19 cellular contexts compared by ENCODE assay signal in the genomic region with DNA sequence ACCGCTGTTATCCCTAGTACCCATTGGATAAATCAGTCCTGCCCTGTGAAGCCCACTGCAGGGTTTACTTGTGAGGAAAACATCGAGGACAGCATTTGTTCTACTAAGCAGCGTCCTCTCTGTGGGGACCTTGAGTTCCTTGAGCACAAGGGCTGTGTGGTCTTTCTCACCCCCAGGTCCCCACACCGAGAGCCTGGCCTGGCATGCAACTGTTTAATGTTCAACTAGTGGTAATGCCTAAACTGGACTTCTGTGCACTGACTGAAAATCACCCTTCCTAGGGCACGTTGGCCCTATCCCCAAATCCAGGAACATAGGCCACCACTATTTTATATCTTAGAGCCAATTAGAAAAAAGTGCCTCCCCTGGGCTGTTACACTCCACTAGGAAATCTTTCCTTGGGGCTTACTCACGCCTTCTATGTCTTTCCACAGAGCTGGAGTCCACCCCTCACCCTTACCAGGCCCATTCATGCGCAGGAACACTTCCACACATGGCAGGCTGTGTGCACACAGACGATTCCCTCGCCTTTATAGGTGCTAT. TPM values are rescaled to one million over a fixed set of nuclear protein-coding genes. Genes with fewer than 3 reads are reported as not detected.
DNase-seq lines count a peak whose midpoint lies in the region; ATAC-seq, FAIRE-seq and TF ChIP-seq lines count a peak whose summit lies in the region.
"Had no signal": no experiment of that assay in that cellular context is flagged by ENCODE, and none has a peak within 500 bp of the region (broad histone marks: within the 10 kb centered on the region; RNA-seq: fewer than 3 reads in every experiment).

No MANE protein-coding gene starts in this region.

- TF ChIP-seq EP300 in HepG2 (IDR thresholded peaks at IDR 0.05; ENCODE audit: low read depth in 2 of 2, low read length in 2 of 2) (no peak), HepG2 (CRISPR knock-in tag; IDR thresholded peaks at IDR 0.05; ENCODE audit: borderline replicate concordance) (no peak)

- H3K4me1 ChIP-seq in HepG2 (ENCODE audit: insufficient read depth, low read length) (peaks cover 27% of the 10 kb centered on the region), right lobe of liver (no peaks in the 10 kb centered on the region), mesenchymal stem cell (ENCODE audit: control insufficient read depth, insufficient read depth, low read depth, low read length) (peaks cover 12% of the 10 kb centered on the region)
- H3K4me1 ChIP-seq: BLaER1, Caco-2 had no signal

- no peaks in the 10 kb centered on the region for H3K36me3 Mint-ChIP-seq in stimulated activated effector memory CD8-positive, alpha-beta T cell treated with anti-CD3 and anti-CD28 coated beads, Interleukin-12 subunit alpha, Interleukin-12 subunit beta, amount 100 ng/mL, for 72 hours

- H3K14ac ChIP-seq in mesenchymal stem cell (ENCODE audit: low read length in 2 of 2), result no peak overlapping the region

- no peak overlapping the region for H2AFZ ChIP-seq in HepG2 (ENCODE audit: low read length)
- no peak overlapping the region for H2AFZ ChIP-seq in mesenchymal stem cell (ENCODE audit: low read depth, low read length)

- 33% methylated on average over 9 of the region's 9 CpGs for WGBS in HepG2 (ENCODE audit: low lambda C conversion rate)
- WGBS in right lobe of liver (ENCODE audit: insufficient coverage, low coverage, low lambda C conversion rate, missing lambda C conversion rate), result 65% methylated on average over 9 of the region's 9 CpGs
- WGBS in mesenchymal stem cell, result 83% methylated on average over 9 of the region's 9 CpGs

- no peak overlapping the region for H2AK5ac ChIP-seq in mesenchymal stem cell (ENCODE audit: low read length, severe bottlenecking)

- H3K9ac ChIP-seq in HepG2 (ENCODE audit: insufficient read depth, low read depth, low read length), result no peak overlapping the region
- H3K9ac ChIP-seq in mesenchymal stem cell (ENCODE audit: low read length), result no peak overlapping the region
- H3K9ac ChIP-seq: BLaER1 had no signal

- H3K4me2 ChIP-seq in HepG2 (ENCODE audit: low read depth, low read length) (peak overlapping the region; percentile 43; the same call in 1 of the 2 replicates), mesenchymal stem cell (ENCODE audit: low read length, poor library complexity, severe bottlenecking) (peak overlapping the region; percentile 21)
- H3K4me2 ChIP-seq: BLaER1, GM23338 had no signal

- H3K18ac ChIP-seq in mesenchymal stem cell (ENCODE audit: low read depth in 1 of 2, low read length in 2 of 2), result no peak overlapping the region

- TF ChIP-seq CTCF in HepG2 (CRISPR knock-in tag; IDR thresholded peaks at IDR 0.05) (no peak), right lobe of liver (IDR thresholded peaks at IDR 0.05) (no peak), epithelial cell of proximal tubule (conservative IDR thresholded peaks at IDR 0.05; ENCODE audit: low read depth, low read length) (no peak)

- no peak overlapping the region for H3K4me3 Mint-ChIP-seq in stimulated activated effector memory CD8-positive, alpha-beta T cell treated with anti-CD3 and anti-CD28 coated beads, Interleukin-12 subunit alpha, Interleukin-12 subunit beta, amount 100 ng/mL, for 72 hours
- H3K4me3 Mint-ChIP-seq: GM23338, H9 had no signal

- no TSS peak for BruUV-seq in HepG2 (replicated peaks; lab: Mats Ljungman, UMichigan)

- no peaks in the 10 kb centered on the region for H4K20me1 ChIP-seq in HepG2 (ENCODE audit: insufficient read depth, low read length)
- H4K20me1 ChIP-seq: BLaER1 had no signal

- TF ChIP-seq POLR2A in HepG2 (IDR thresholded peaks at IDR 0.05; ENCODE audit: insufficient read depth in 1 of 2, low read depth in 2 of 2, low read length in 2 of 2) (no peak), right lobe of liver (IDR thresholded peaks at IDR 0.05) (no peak)

- H2BK120ac ChIP-seq in mesenchymal stem cell (ENCODE audit: low read depth, low read length), result no peak overlapping the region

- H3K79me2 ChIP-seq in HepG2 (ENCODE audit: insufficient read depth, low read length), result no peaks in the 10 kb centered on the region

- peak overlapping the region; percentile 24 for H3K27ac Mint-ChIP-seq in stimulated activated effector memory CD8-positive, alpha-beta T cell treated with anti-CD3 and anti-CD28 coated beads, Interleukin-12 subunit alpha, Interleukin-12 subunit beta, amount 100 ng/mL, for 72 hours
- H3K27ac Mint-ChIP-seq: GM23338 had no signal

- no peak overlapping the region for H2BK15ac ChIP-seq in mesenchymal stem cell (ENCODE audit: low read depth, poor library complexity, severe bottlenecking)

- H3K27me3 ChIP-seq in HepG2 (ENCODE audit: control insufficient read depth in 1 of 2, insufficient read depth in 2 of 2, low read length in 2 of 2), result peaks cover 3 to 11% of the 10 kb centered on the region in 2 experiments; a peak in 2 of 5 replicates
- H3K27me3 ChIP-seq in right lobe of liver, result no peaks in the 10 kb centered on the region
- no peaks in the 10 kb centered on the region for H3K27me3 ChIP-seq in mesenchymal stem cell (ENCODE audit: control insufficient read depth in 1 of 2, insufficient read depth in 1 of 2, low read length in 2 of 2)
- H3K27me3 ChIP-seq: BLaER1 had no signal

- H2BK12ac ChIP-seq in mesenchymal stem cell (ENCODE audit: low read length in 2 of 2), result no peak overlapping the region

- H2BK5ac ChIP-seq in mesenchymal stem cell (ENCODE audit: low read depth, low read length, poor library complexity, severe bottlenecking), result no peak overlapping the region

- CTCF ChIA-PET in HepG2 (lab: Yijun Ruan, JAX; ENCODE audit: low intra/inter-chr PET ratio, low total read pairs), result no interaction called here

- in situ Hi-C loops in HepG2 (cut with HindIII; ENCODE audit: extremely low pct_ligation_motif_present, low pct_unique_long_range_greater_than_20kb), result no loop called here

- H3K9me3 ChIP-seq in HepG2 (ENCODE audit: low read length), result no peaks in the 10 kb centered on the region
- no peaks in the 10 kb centered on the region for H3K9me3 ChIP-seq in right lobe of liver
- H3K9me3 ChIP-seq in mesenchymal stem cell (ENCODE audit: control insufficient read depth, low read length), result no peaks in the 10 kb centered on the region
- H3K9me3 ChIP-seq: BLaER1, Caco-2 had no signal

- H4K8ac ChIP-seq in mesenchymal stem cell (ENCODE audit: low read length), result no peak overlapping the region

- TF ChIP-seq RAD21 in HepG2 (CRISPR knock-in tag; IDR thresholded peaks at IDR 0.05), result no peak

- no peak for DNase-seq in HepG2 (ENCODE audit: low spot score)
- no peak for DNase-seq in right lobe of liver
- peak; percentile 43 for DNase-seq in epithelial cell of proximal tubule (ENCODE audit: low read depth)
- DNase-seq in mesenchymal stem cell, result no peak
- no peak for DNase-seq in stimulated activated effector memory CD8-positive, alpha-beta T cell treated with anti-CD3 and anti-CD28 coated beads, Interleukin-12 subunit alpha, Interleukin-12 subunit beta, amount 100 ng/mL, for 72 hours (ENCODE audit: low spot score in 2 of 2)
- no peak for DNase-seq in NCI-H526 (lab: John Stamatoyannopoulos, UW)
- DNase-seq in dedifferentiated amniotic fluid mesenchymal stem cell (ENCODE audit: extremely low spot score), result no peak
- no peak for DNase-seq in anterior cingulate cortex (lab: John Stamatoyannopoulos, UW)
- DNase-seq: AML-193; Caco-2; CD8-positive, alpha-beta memory T cell; DND-41; GDM1; H9 had no signal

- H3K4me3 ChIP-seq in HepG2 (replicated peaks in 1 of 3; ENCODE audit: insufficient read depth in 1 of 3, low read depth in 2 of 3, low read length in 3 of 3), result no peak overlapping the region
- no peak overlapping the region for H3K4me3 ChIP-seq in right lobe of liver
- no peak overlapping the region for H3K4me3 ChIP-seq in epithelial cell of proximal tubule (ENCODE audit: low read depth, low read length)
- no peak overlapping the region for H3K4me3 ChIP-seq in mesenchymal stem cell (ENCODE audit: insufficient read depth in 1 of 2, low read depth in 1 of 2, low read length in 2 of 2)
- H3K4me3 ChIP-seq: BLaER1, GM23338 had no signal

- ATAC-seq in HepG2 (peak; percentile 86), right lobe of liver (no peak)
- ATAC-seq in stimulated activated effector memory CD8-positive, alpha-beta T cell treated with anti-CD3 and anti-CD28 coated beads, Interleukin-12 subunit alpha, Interleukin-12 subunit beta, amount 100 ng/mL, for 72 hours, result no peak
- ATAC-seq: GM23338 had no signal

- POLR2A ChIA-PET in HepG2 (lab: Yijun Ruan, JAX), result no interaction called here

- H3K9me3 Mint-ChIP-seq in stimulated activated effector memory CD8-positive, alpha-beta T cell treated with anti-CD3 and anti-CD28 coated beads, Interleukin-12 subunit alpha, Interleukin-12 subunit beta, amount 100 ng/mL, for 72 hours, result no peaks in the 10 kb centered on the region
- H3K9me3 Mint-ChIP-seq: GM23338, H9 had no signal

- H3K4me1 Mint-ChIP-seq in stimulated activated effector memory CD8-positive, alpha-beta T cell treated with anti-CD3 and anti-CD28 coated beads, Interleukin-12 subunit alpha, Interleukin-12 subunit beta, amount 100 ng/mL, for 72 hours, result peaks cover 25% of the 10 kb centered on the region

- no peak overlapping the region for H3K4ac ChIP-seq in mesenchymal stem cell (ENCODE audit: low read depth in 1 of 2, low read length in 2 of 2)

- H3K27ac ChIP-seq in HepG2 (ENCODE audit: extremely low read length, insufficient read depth, low read length) (no peak overlapping the region), right lobe of liver (no peak overlapping the region), mesenchymal stem cell (ENCODE audit: low read length, poor library complexity, severe bottlenecking) (no peak overlapping the region)
- H3K27ac ChIP-seq: 22Rv1, BLaER1, HL-60 had no signal

- H3K23ac ChIP-seq in mesenchymal stem cell (ENCODE audit: low read length in 2 of 2), result no peak overlapping the region

- intact Hi-C loops in HepG2 (cut with micrococcal nuclease; ENCODE audit: unreplicated experiment) (no loop called here), right lobe of liver (cut with DNase I) (no loop called here)

- H4K91ac ChIP-seq in mesenchymal stem cell (ENCODE audit: low read length), result no peak overlapping the region

- H3K79me1 ChIP-seq in mesenchymal stem cell (replicated peaks; ENCODE audit: low read length, poor library complexity, severe bottlenecking), result no peaks in the 10 kb centered on the region

- FAIRE-seq in HepG2 (lab: Jason Lieb, UNC), result peak; percentile 64

- no peaks in the 10 kb centered on the region for H3K36me3 ChIP-seq in HepG2 (replicated peaks in 1 of 2; ENCODE audit: control insufficient read depth in 1 of 2, insufficient read depth in 2 of 2, low read length in 2 of 2)
- H3K36me3 ChIP-seq in right lobe of liver, result no peaks in the 10 kb centered on the region
- no peaks in the 10 kb centered on the region for H3K36me3 ChIP-seq in mesenchymal stem cell (ENCODE audit: control insufficient read depth in 1 of 2, insufficient read depth in 2 of 2, low read depth in 1 of 2, low read length in 2 of 2)
- H3K36me3 ChIP-seq: BLaER1 had no signal

RNA-seq across cellular contexts. Expression of a gene that starts 1.7 kb away (rescaled TPM):
- not detected in 2 replicates for total RNA-seq in HepG2 (2016; rRNA removed; fragmentation: Illumina TruSeq; extraction: Trizol)
- not detected in 2 replicates for total RNA-seq in HepG2 (2016; cell fraction: cytosol; rRNA removed; fragmentation: Illumina TruSeq; extraction: Trizol; ENCODE audit: low read depth)
- total RNA-seq in HepG2 (2016; cell fraction: insoluble cytoplasmic fraction; rRNA removed; fragmentation: Illumina TruSeq; extraction: Trizol), result not detected in 2 replicates
- total RNA-seq in HepG2 (2016; cell fraction: membrane; rRNA removed; fragmentation: Illumina TruSeq; extraction: Trizol), result not detected in 2 replicates
- not detected in 2 replicates for total RNA-seq in HepG2 (2016; cell fraction: nucleus; rRNA removed; fragmentation: Illumina TruSeq; extraction: Trizol)
- not detected in 2 replicates for polyA plus RNA-seq in HepG2 (2011; rRNA removed)
- polyA plus RNA-seq in HepG2 (2011; cell fraction: cytosol; rRNA removed), result not detected in 2 replicates
- polyA plus RNA-seq in HepG2 (2011; cell fraction: nucleus; rRNA removed), result not detected in 2 replicates
- not detected in 2 replicates for polyA plus RNA-seq in HepG2 (2012)
- polyA plus RNA-seq in HepG2 (2016; cell fraction: cytosol; fragmentation: Illumina TruSeq; extraction: Trizol; ENCODE audit: low read depth), result not detected in 2 replicates
- not detected in 2 replicates for polyA plus RNA-seq in HepG2 (2016; cell fraction: insoluble cytoplasmic fraction; fragmentation: Illumina TruSeq; extraction: Trizol; ENCODE audit: low read depth)
- polyA plus RNA-seq in HepG2 (2016; cell fraction: membrane; fragmentation: Illumina TruSeq; extraction: Trizol; ENCODE audit: low read depth), result not detected in 2 replicates
- not detected in 2 replicates for polyA plus RNA-seq in HepG2 (2016; cell fraction: nucleus; fragmentation: Illumina TruSeq; extraction: Trizol; ENCODE audit: insufficient read depth, low read depth)
- not detected in 2 replicates for polyA minus RNA-seq in HepG2 (2011; rRNA and poly(A)+ RNA removed; ENCODE audit: low replicate concordance)
- not detected in 2 replicates for polyA minus RNA-seq in HepG2 (2011; cell fraction: cytosol; rRNA and poly(A)+ RNA removed)
- polyA minus RNA-seq in HepG2 (2011; cell fraction: nucleus; rRNA and poly(A)+ RNA removed), result not detected in 2 replicates
- not detected for total RNA-seq in right lobe of liver
- total RNA-seq in epithelial cell of proximal tubule, result 0.07 TPM in 1 of 2 replicates, not detected in the other
- not detected for polyA plus RNA-seq in mesenchymal stem cell (2013, experiment 1 of 2)
- polyA plus RNA-seq in mesenchymal stem cell (2013, experiment 2 of 2), result not detected
- total RNA-seq: A673; Caco-2; CD8-positive, alpha-beta memory T cell; GM23338 had no signal

RNA-seq across cellular contexts. Expression of a gene that starts 1.9 kb away (rescaled TPM):
- 0.11 and 0.24 TPM in 2 replicates for total RNA-seq in HepG2 (2016; rRNA removed; fragmentation: Illumina TruSeq; extraction: Trizol)
- total RNA-seq in HepG2 (2016; cell fraction: cytosol; rRNA removed; fragmentation: Illumina TruSeq; extraction: Trizol; ENCODE audit: low read depth), result not detected in 2 replicates
- 0.09 and 0.48 TPM in 2 replicates for total RNA-seq in HepG2 (2016; cell fraction: insoluble cytoplasmic fraction; rRNA removed; fragmentation: Illumina TruSeq; extraction: Trizol)
- 0.12 TPM in 1 of 2 replicates, not detected in the other for total RNA-seq in HepG2 (2016; cell fraction: membrane; rRNA removed; fragmentation: Illumina TruSeq; extraction: Trizol)
- total RNA-seq in HepG2 (2016; cell fraction: nucleus; rRNA removed; fragmentation: Illumina TruSeq; extraction: Trizol), result 0.28 and 0.31 TPM in 2 replicates
- polyA plus RNA-seq in HepG2 (2011; rRNA removed), result 0.25 and 0.26 TPM in 2 replicates
- polyA plus RNA-seq in HepG2 (2011; cell fraction: cytosol; rRNA removed), result 0.16 and 0.41 TPM in 2 replicates
- 0.26 TPM in 1 of 2 replicates, not detected in the other for polyA plus RNA-seq in HepG2 (2011; cell fraction: nucleus; rRNA removed)
- polyA plus RNA-seq in HepG2 (2012), result 0.09 and 0.13 TPM in 2 replicates
- 0.05 TPM in 1 of 2 replicates, not detected in the other for polyA plus RNA-seq in HepG2 (2016; cell fraction: cytosol; fragmentation: Illumina TruSeq; extraction: Trizol; ENCODE audit: low read depth)
- polyA plus RNA-seq in HepG2 (2016; cell fraction: insoluble cytoplasmic fraction; fragmentation: Illumina TruSeq; extraction: Trizol; ENCODE audit: low read depth), result 0.34 TPM in 1 of 2 replicates, not detected in the other
- 0.15 TPM in 1 of 2 replicates, not detected in the other for polyA plus RNA-seq in HepG2 (2016; cell fraction: membrane; fragmentation: Illumina TruSeq; extraction: Trizol; ENCODE audit: low read depth)
- 0.19 TPM in 1 of 2 replicates, not detected in the other for polyA plus RNA-seq in HepG2 (2016; cell fraction: nucleus; fragmentation: Illumina TruSeq; extraction: Trizol; ENCODE audit: insufficient read depth, low read depth)
- polyA minus RNA-seq in HepG2 (2011; rRNA and poly(A)+ RNA removed; ENCODE audit: low replicate concordance), result 0.20 and 0.51 TPM in 2 replicates
- polyA minus RNA-seq in HepG2 (2011; cell fraction: cytosol; rRNA and poly(A)+ RNA removed), result not detected in 2 replicates
- 0.26 and 0.62 TPM in 2 replicates for polyA minus RNA-seq in HepG2 (2011; cell fraction: nucleus; rRNA and poly(A)+ RNA removed)
- not detected for total RNA-seq in right lobe of liver
- 0.58 and 3.2 TPM in 2 replicates for total RNA-seq in epithelial cell of proximal tubule
- polyA plus RNA-seq in mesenchymal stem cell (2013, experiment 1 of 2), result not detected
- not detected for polyA plus RNA-seq in mesenchymal stem cell (2013, experiment 2 of 2)
- total RNA-seq: A673; CD8-positive, alpha-beta memory T cell had no signal
- polyA plus RNA-seq: CD8-positive, alpha-beta memory T cell had no signal
